In the genomic region with DNA sequence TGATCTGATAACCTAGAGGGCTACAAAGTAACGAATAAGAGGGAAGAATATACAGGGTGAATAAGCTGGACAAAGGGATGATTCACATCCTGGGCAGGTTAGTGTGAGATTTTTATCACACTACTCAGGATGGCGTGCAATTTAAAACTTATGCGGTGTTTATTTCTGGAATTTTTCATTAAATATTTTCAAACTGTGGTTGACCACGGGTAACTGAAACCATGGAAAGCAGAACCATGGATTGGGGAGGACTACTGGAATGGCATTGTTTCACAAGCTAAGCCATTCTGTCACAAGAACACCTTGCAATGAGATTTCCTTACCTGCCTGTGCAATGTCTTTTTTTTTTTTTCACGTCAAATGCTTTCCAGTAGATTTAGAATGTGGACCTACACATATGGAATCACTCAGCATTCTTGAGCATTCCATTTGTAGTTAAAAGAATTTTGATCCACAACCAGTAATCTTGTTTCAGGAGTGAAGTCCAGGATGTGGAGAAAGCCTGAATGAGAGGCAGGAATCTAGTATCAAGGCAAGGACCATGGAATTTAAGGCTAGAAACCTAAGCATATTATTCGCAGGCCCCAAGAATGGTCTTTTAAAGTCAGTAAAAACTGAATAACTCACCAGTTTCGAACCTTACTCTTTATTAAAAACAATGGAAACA, we compare ENCODE assay signal across 13 cellular contexts. TPM values are rescaled to one million over a fixed set of nuclear protein-coding genes. Genes with fewer than 3 reads are reported as not detected.
DNase-seq lines count a peak whose midpoint lies in the region; ATAC-seq, FAIRE-seq and TF ChIP-seq lines count a peak whose summit lies in the region.
"Had no signal": no experiment of that assay in that cellular context is flagged by ENCODE, and none has a peak within 500 bp of the region (broad histone marks: within the 10 kb centered on the region; RNA-seq: fewer than 3 reads in every experiment).

No MANE protein-coding gene starts in this region.

- FAIRE-seq in endothelial cell of umbilical vein (lab: Jason Lieb, UNC) = peak; percentile 89
- FAIRE-seq: kidney had no signal

- no peaks in the 10 kb centered on the region for H4K20me1 ChIP-seq in endothelial cell of umbilical vein (replicated peaks; ENCODE audit: control insufficient read depth, extremely low read depth, insufficient read depth, low read length)

- 77 to 87% methylated on average over 7 of the region's 7 CpGs for WGBS in testis, 2 donors

- dilution Hi-C loops in endothelial cell of umbilical vein (cut with MboI; ENCODE audit: extremely low pct_ligation_motif_present, low sequenced_read_pairs) = no loop called here

- H3K27me3 Mint-ChIP-seq in T-helper 17 cell = peaks cover 39% of the 10 kb centered on the region
- H3K27me3 Mint-ChIP-seq in CD8-positive, alpha-beta T cell (ENCODE audit: low read depth) = peaks cover 15% of the 10 kb centered on the region

- H3K4me1 ChIP-seq in endothelial cell of umbilical vein (ENCODE audit: control insufficient read depth, extremely low read depth, insufficient read depth, low read length) = peaks cover 14% of the 10 kb centered on the region
- H3K4me1 ChIP-seq in CD8-positive, alpha-beta T cell (ENCODE audit: insufficient read depth, low read length) = no peaks in the 10 kb centered on the region
- H3K4me1 ChIP-seq in testis = no peaks in the 10 kb centered on the region
- H3K4me1 ChIP-seq: neural progenitor cell had no signal

- H3K9me3 Mint-ChIP-seq in CD8-positive, alpha-beta T cell = no peaks in the 10 kb centered on the region

- CTCF ChIA-PET in endothelial cell of umbilical vein (lab: Charles Lee) = interaction anchor here (0.6 to 1.2 kb wide), 6 partner anchors 8 to 381 kb away, joined by 3 to 5 read pairs (median 3); partner anchors contain the start of genes ALS2 and CDK15
- CTCF ChIA-PET in CD8-positive, alpha-beta T cell (lab: Charles Lee) = no interaction called here

- no peak overlapping the region for H3K27ac ChIP-seq in endothelial cell of umbilical vein (ENCODE audit: insufficient read depth, low read depth, low read length)
- no peak overlapping the region for H3K27ac ChIP-seq in CD8-positive, alpha-beta T cell (ENCODE audit: low read depth, low read length)
- H3K27ac ChIP-seq in testis = no peak overlapping the region
- H3K27ac ChIP-seq: neural progenitor cell had no signal

- DNase-seq in GM04503 (ENCODE audit: low read depth) (peak; percentile 93), RPMI7951 (ENCODE audit: low read depth) (peak; percentile 96), endothelial cell of umbilical vein (ENCODE audit: low read depth, low spot score) (peak; percentile 42), renal cortical epithelial cell (ENCODE audit: low read depth) (peak; percentile 94), T-helper 17 cell (no peak), testis (no peak)
- no peak for DNase-seq in CD8-positive, alpha-beta T cell
- DNase-seq in stimulated activated CD4-positive, alpha-beta T cell treated with anti-CD3 and anti-CD28 coated beads, Interleukin-4, amount 100 ng/mL, for 4 hours = no peak
- DNase-seq: DMS153; kidney; NCI-H345; stimulated activated naive CD4-positive, alpha-beta T cell treated with Interleukin-2 at 50 U/mL for 16 hours had no signal

- peak overlapping the region; percentile 11 for H2AFZ ChIP-seq in endothelial cell of umbilical vein (ENCODE audit: low read depth, low read length)
- H2AFZ ChIP-seq: neural progenitor cell had no signal

- POLR2A ChIA-PET in endothelial cell of umbilical vein (lab: Charles Lee) = no interaction called here
- POLR2A ChIA-PET in CD8-positive, alpha-beta T cell (lab: Charles Lee) = no interaction called here

- H3K9me1 ChIP-seq in endothelial cell of umbilical vein (replicated peaks; ENCODE audit: control insufficient read depth, extremely low read depth, insufficient read depth, low read length) = no peaks in the 10 kb centered on the region

- no peak overlapping the region for H3K4me3 Mint-ChIP-seq in T-helper 17 cell
- H3K4me3 Mint-ChIP-seq in CD8-positive, alpha-beta T cell = no peak overlapping the region
- H3K4me3 Mint-ChIP-seq: neural progenitor cell had no signal

- BruUV-seq in endothelial cell of umbilical vein (replicated peaks; lab: Mats Ljungman, UMichigan) = no TSS peak

- H3K4me3 ChIP-seq in endothelial cell of umbilical vein (replicated peaks in 1 of 3; ENCODE audit: insufficient read depth in 1 of 3, low read depth in 1 of 3, low read length in 3 of 3) = no peak overlapping the region
- no peak overlapping the region for H3K4me3 ChIP-seq in CD8-positive, alpha-beta T cell (ENCODE audit: low read depth, low read length)
- no peak overlapping the region for H3K4me3 ChIP-seq in testis
- H3K4me3 ChIP-seq: neural progenitor cell had no signal

- no peaks in the 10 kb centered on the region for H3K79me2 ChIP-seq in endothelial cell of umbilical vein (ENCODE audit: control insufficient read depth, insufficient read depth, low read length)

- TF ChIP-seq POLR2A in endothelial cell of umbilical vein (IDR thresholded peaks at IDR 0.05; ENCODE audit: low read depth, low read length) = no peak
- TF ChIP-seq POLR2A in testis (IDR thresholded peaks at IDR 0.05) = no peak

- TF ChIP-seq CTCF in endothelial cell of umbilical vein (IDR thresholded peaks at IDR 0.05; ENCODE audit: extremely low read depth in 1 of 2, insufficient read depth in 1 of 2, low read depth in 1 of 2, low read length in 2 of 2) (no peak), testis (IDR thresholded peaks at IDR 0.05) (no peak)
- TF ChIP-seq CTCF in CD8-positive, alpha-beta T cell (IDR thresholded peaks at IDR 0.05) = no peak

- H3K36me3 ChIP-seq in endothelial cell of umbilical vein (ENCODE audit: control insufficient read depth in 2 of 2, extremely low read depth in 1 of 2, insufficient read depth in 2 of 2, low read length in 2 of 2) (no peaks in the 10 kb centered on the region), testis (ENCODE audit: low read depth, missing control alignments) (no peaks in the 10 kb centered on the region)
- no peaks in the 10 kb centered on the region for H3K36me3 ChIP-seq in CD8-positive, alpha-beta T cell (ENCODE audit: insufficient read depth, low read length)
- H3K36me3 ChIP-seq: neural progenitor cell had no signal

- H3K4me2 ChIP-seq in endothelial cell of umbilical vein (ENCODE audit: insufficient read depth, low read length) = peak overlapping the region; percentile 28
- H3K4me2 ChIP-seq: neural progenitor cell had no signal

- H3K27ac Mint-ChIP-seq in T-helper 17 cell = no peak overlapping the region
- no peak overlapping the region for H3K27ac Mint-ChIP-seq in CD8-positive, alpha-beta T cell
- H3K27ac Mint-ChIP-seq: neural progenitor cell had no signal

- no peaks in the 10 kb centered on the region for H3K4me1 Mint-ChIP-seq in T-helper 17 cell
- H3K4me1 Mint-ChIP-seq in CD8-positive, alpha-beta T cell (ENCODE audit: low read depth) = no peaks in the 10 kb centered on the region

- peaks cover 0 to 5% of the 10 kb centered on the region in 2 experiments for H3K27me3 ChIP-seq in endothelial cell of umbilical vein (ENCODE audit: control insufficient read depth in 2 of 2, insufficient read depth in 2 of 2, low read length in 2 of 2)
- no peaks in the 10 kb centered on the region for H3K27me3 ChIP-seq in CD8-positive, alpha-beta T cell (ENCODE audit: insufficient read depth, low read length)
- no peaks in the 10 kb centered on the region for H3K27me3 ChIP-seq in testis
- H3K27me3 ChIP-seq: neural progenitor cell had no signal

- H3K9ac ChIP-seq in endothelial cell of umbilical vein (replicated peaks; ENCODE audit: extremely low read depth, insufficient read depth, low read length) = no peak overlapping the region
- H3K9ac ChIP-seq: neural progenitor cell had no signal

- no peak for ATAC-seq in T-helper 17 cell
- ATAC-seq in CD8-positive, alpha-beta T cell = no peak

- H3K36me3 Mint-ChIP-seq in T-helper 17 cell (ENCODE audit: low read depth) = peaks cover 4% of the 10 kb centered on the region
- H3K36me3 Mint-ChIP-seq in CD8-positive, alpha-beta T cell = no peaks in the 10 kb centered on the region
- H3K36me3 Mint-ChIP-seq: neural progenitor cell had no signal

- intact Hi-C loops in endothelial cell of umbilical vein (cut with micrococcal nuclease) = loop anchor here (5.0 to 10.0 kb wide), 4 partner anchors 64 to 319 kb away; partner anchors contain the start of gene FZD7
- intact Hi-C loops in CD8-positive, alpha-beta T cell (cut with DNase I, micrococcal nuclease) = loop anchor here in 1 of 2 experiments (5.0 kb wide), 1 partner anchor 379 kb away; no protein-coding TSS in a partner anchor
- intact Hi-C loops in testis (cut with DNase I; ENCODE audit: low total_unique reads) = no loop called here

- no peaks in the 10 kb centered on the region for H3K9me3 ChIP-seq in endothelial cell of umbilical vein (replicated peaks; ENCODE audit: control insufficient read depth, insufficient read depth, low read length)
- H3K9me3 ChIP-seq in T-helper 17 cell (ENCODE audit: control insufficient read depth, low read length, poor library complexity, severe bottlenecking) = no peaks in the 10 kb centered on the region
- H3K9me3 ChIP-seq in CD8-positive, alpha-beta T cell (ENCODE audit: low read length) = no peaks in the 10 kb centered on the region
- no peaks in the 10 kb centered on the region for H3K9me3 ChIP-seq in testis

RNA-seq across cellular contexts. Expression of gene CDK15, which starts 8.0 kb away (rescaled TPM):
- 59.0 and 67.0 TPM in 2 replicates for total RNA-seq in RPMI7951 (2014; rRNA removed; shearing (Covaris generic))
- not detected in 2 replicates for total RNA-seq in endothelial cell of umbilical vein
- not detected in 2 replicates for polyA plus RNA-seq in endothelial cell of umbilical vein
- not detected in 2 replicates for polyA plus RNA-seq in endothelial cell of umbilical vein (2011; cell fraction: cytosol; rRNA removed)
- not detected in 2 replicates for polyA plus RNA-seq in endothelial cell of umbilical vein (2011; cell fraction: nucleus; rRNA removed)
- polyA plus RNA-seq in endothelial cell of umbilical vein (2012) = not detected in 2 replicates
- not detected in 2 replicates for polyA minus RNA-seq in endothelial cell of umbilical vein
- not detected for polyA minus RNA-seq in endothelial cell of umbilical vein (2011; cell fraction: cytosol; rRNA and poly(A)+ RNA removed)
- not detected in 2 replicates for polyA minus RNA-seq in endothelial cell of umbilical vein (2011; cell fraction: nucleus; rRNA and poly(A)+ RNA removed)
- total RNA-seq in renal cortical epithelial cell = 0.55 and 4.5 TPM in 2 replicates
- not detected for total RNA-seq in T-helper 17 cell
- not detected for total RNA-seq in CD8-positive, alpha-beta T cell
- total RNA-seq in testis = 1 to 10 TPM; 1.8 to 6.3 TPM
- 5.6 TPM for polyA plus RNA-seq in testis (ENCODE audit: insufficient read depth, low read depth, low replicate concordance)

RNA-seq across cellular contexts. Expression of gene ALS2, which starts 17.7 kb away (rescaled TPM):
- 25.9 and 26.4 TPM in 2 replicates for total RNA-seq in RPMI7951 (2014; rRNA removed; shearing (Covaris generic))
- total RNA-seq in endothelial cell of umbilical vein = 34.6 and 36.1 TPM in 2 replicates
- 12.0 and 13.1 TPM in 2 replicates for polyA plus RNA-seq in endothelial cell of umbilical vein
- polyA plus RNA-seq in endothelial cell of umbilical vein (2011; cell fraction: cytosol; rRNA removed) = 12.6 and 13.3 TPM in 2 replicates
- 34.1 and 35.7 TPM in 2 replicates for polyA plus RNA-seq in endothelial cell of umbilical vein (2011; cell fraction: nucleus; rRNA removed)
- 23.8 and 25.1 TPM in 2 replicates for polyA plus RNA-seq in endothelial cell of umbilical vein (2012)
- 47.7 and 58.5 TPM in 2 replicates for polyA minus RNA-seq in endothelial cell of umbilical vein
- polyA minus RNA-seq in endothelial cell of umbilical vein (2011; cell fraction: cytosol; rRNA and poly(A)+ RNA removed) = 3.6 TPM
- polyA minus RNA-seq in endothelial cell of umbilical vein (2011; cell fraction: nucleus; rRNA and poly(A)+ RNA removed) = 40.4 and 57.2 TPM in 2 replicates
- 38.4 and 45.3 TPM in 2 replicates for total RNA-seq in renal cortical epithelial cell
- total RNA-seq in T-helper 17 cell = 1 to 10 TPM; 6.6 to 6.7 TPM
- 1 to 10 TPM; 6.6 to 9.0 TPM for total RNA-seq in CD8-positive, alpha-beta T cell
- 10 to 100 TPM; 17.0 to 19.2 TPM for total RNA-seq in testis
- polyA plus RNA-seq in testis (ENCODE audit: insufficient read depth, low read depth, low replicate concordance) = 14.0 TPM

Comparison
In these comparisons a context has a peak if more than half of its experiments do, and no peak if none do; other contexts are left out.
1. DNase-seq: peak in GM04503 (single experiment), RPMI7951 (single experiment), endothelial cell of umbilical vein (single experiment) and renal cortical epithelial cell (single experiment); none in T-helper 17 cell (0 of 3), CD8-positive, alpha-beta T cell (0 of 7), testis (single experiment) and stimulated activated CD4-positive, alpha-beta T cell treated with anti-CD3 and anti-CD28 coated beads, Interleukin-4, amount 100 ng/mL, for 4 hours (0 of 2).